ENCODE assay signal across 1 cellular context in the genomic region with DNA sequence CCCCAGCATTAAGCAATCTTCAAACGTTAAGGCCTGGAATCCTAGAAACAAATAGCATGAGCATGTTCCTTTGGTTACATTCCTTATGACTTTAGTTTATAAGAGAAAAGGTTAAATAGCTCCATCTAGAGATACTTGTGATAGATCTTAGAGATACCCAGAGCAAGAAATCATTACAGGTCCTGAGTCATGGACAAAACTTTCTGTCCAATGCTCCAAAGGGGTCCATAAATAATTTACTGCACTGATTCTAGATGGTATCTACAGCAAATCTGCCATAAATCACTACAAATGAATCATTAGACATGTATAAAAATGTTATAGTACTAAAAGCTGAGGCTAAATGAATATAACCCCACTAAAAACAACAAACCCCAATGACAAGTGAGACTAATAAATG.
TF ChIP-seq lines count a peak whose summit lies in the region.

No MANE protein-coding gene starts in this region.

TF ChIP-seq in SK-N-SH, 30 proteins besides CTCF, POLR2A, EP300 and RAD21 (continued from another document):
- TF ChIP-seq, protein P1, sequence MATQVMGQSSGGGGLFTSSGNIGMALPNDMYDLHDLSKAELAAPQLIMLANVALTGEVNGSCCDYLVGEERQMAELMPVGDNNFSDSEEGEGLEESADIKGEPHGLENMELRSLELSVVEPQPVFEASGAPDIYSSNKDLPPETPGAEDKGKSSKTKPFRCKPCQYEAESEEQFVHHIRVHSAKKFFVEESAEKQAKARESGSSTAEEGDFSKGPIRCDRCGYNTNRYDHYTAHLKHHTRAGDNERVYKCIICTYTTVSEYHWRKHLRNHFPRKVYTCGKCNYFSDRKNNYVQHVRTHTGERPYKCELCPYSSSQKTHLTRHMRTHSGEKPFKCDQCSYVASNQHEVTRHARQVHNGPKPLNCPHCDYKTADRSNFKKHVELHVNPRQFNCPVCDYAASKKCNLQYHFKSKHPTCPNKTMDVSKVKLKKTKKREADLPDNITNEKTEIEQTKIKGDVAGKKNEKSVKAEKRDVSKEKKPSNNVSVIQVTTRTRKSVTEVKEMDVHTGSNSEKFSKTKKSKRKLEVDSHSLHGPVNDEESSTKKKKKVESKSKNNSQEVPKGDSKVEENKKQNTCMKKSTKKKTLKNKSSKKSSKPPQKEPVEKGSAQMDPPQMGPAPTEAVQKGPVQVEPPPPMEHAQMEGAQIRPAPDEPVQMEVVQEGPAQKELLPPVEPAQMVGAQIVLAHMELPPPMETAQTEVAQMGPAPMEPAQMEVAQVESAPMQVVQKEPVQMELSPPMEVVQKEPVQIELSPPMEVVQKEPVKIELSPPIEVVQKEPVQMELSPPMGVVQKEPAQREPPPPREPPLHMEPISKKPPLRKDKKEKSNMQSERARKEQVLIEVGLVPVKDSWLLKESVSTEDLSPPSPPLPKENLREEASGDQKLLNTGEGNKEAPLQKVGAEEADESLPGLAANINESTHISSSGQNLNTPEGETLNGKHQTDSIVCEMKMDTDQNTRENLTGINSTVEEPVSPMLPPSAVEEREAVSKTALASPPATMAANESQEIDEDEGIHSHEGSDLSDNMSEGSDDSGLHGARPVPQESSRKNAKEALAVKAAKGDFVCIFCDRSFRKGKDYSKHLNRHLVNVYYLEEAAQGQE (IDR thresholded peaks at IDR 0.05; ENCODE audit: low read depth, low read length), result no peak
- TF ChIP-seq FOXJ3 (CRISPR knock-in tag; IDR thresholded peaks at IDR 0.05) (no peak), RFX5 (IDR thresholded peaks at IDR 0.05; ENCODE audit: low read length) (no peak), GATA2 (CRISPR knock-in tag; IDR thresholded peaks at IDR 0.05) (no peak), POLR2AphosphoS5 (IDR thresholded peaks at IDR 0.05; ENCODE audit: low read depth, low read length) (no peak)
- TF ChIP-seq, protein P2, sequence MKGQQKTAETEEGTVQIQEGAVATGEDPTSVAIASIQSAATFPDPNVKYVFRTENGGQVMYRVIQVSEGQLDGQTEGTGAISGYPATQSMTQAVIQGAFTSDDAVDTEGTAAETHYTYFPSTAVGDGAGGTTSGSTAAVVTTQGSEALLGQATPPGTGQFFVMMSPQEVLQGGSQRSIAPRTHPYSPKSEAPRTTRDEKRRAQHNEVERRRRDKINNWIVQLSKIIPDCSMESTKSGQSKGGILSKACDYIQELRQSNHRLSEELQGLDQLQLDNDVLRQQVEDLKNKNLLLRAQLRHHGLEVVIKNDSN (IDR thresholded peaks at IDR 0.05; ENCODE audit: borderline replicate concordance, low read depth), result no peak
- TF ChIP-seq, protein P3, sequence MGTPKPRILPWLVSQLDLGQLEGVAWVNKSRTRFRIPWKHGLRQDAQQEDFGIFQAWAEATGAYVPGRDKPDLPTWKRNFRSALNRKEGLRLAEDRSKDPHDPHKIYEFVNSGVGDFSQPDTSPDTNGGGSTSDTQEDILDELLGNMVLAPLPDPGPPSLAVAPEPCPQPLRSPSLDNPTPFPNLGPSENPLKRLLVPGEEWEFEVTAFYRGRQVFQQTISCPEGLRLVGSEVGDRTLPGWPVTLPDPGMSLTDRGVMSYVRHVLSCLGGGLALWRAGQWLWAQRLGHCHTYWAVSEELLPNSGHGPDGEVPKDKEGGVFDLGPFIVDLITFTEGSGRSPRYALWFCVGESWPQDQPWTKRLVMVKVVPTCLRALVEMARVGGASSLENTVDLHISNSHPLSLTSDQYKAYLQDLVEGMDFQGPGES (IDR thresholded peaks at IDR 0.05; ENCODE audit: low read depth, low read length), result no peak
